Comparison of ENCODE assay signal across 30 cellular contexts in genomic region chr6:29884261-29884660, GRCh38. TPM values are rescaled to one million over a fixed set of nuclear protein-coding genes. Genes with fewer than 3 reads are reported as not detected.
DNase-seq lines count a peak whose midpoint lies in the region; ATAC-seq, FAIRE-seq and TF ChIP-seq lines count a peak whose summit lies in the region.
"Had no signal": no experiment of that assay in that cellular context is flagged by ENCODE, and none has a peak within 500 bp of the region (broad histone marks: within the 10 kb centered on the region; RNA-seq: fewer than 3 reads in every experiment).

No MANE protein-coding gene starts in this region.

- no peak for TF ChIP-seq POLR2A in K562 (conservative IDR thresholded peaks at IDR 0.05)

- H3K27ac ChIP-seq in K562 (ENCODE audit: extremely low read depth, low read depth, low read length) = no peak overlapping the region
- no peak overlapping the region for H3K27ac ChIP-seq in foreskin keratinocyte
- H3K27ac ChIP-seq: BLaER1 had no signal

- H3K4me1 ChIP-seq in K562 (replicated peaks in 1 of 2; ENCODE audit: control insufficient read depth in 2 of 2, insufficient read depth in 2 of 2, low read length in 2 of 2) (peaks cover 0 to 15% of the 10 kb centered on the region in 2 experiments; a peak in 1 of 5 replicates), foreskin keratinocyte (no peaks in the 10 kb centered on the region)
- H3K4me1 ChIP-seq: BE2C had no signal

- H3K27me3 ChIP-seq in K562 (ENCODE audit: control insufficient read depth in 2 of 2, insufficient read depth in 2 of 2, low read length in 2 of 2) = peaks cover 9 to 21% of the 10 kb centered on the region in 2 experiments; a peak in 3 of 5 replicates
- no peaks in the 10 kb centered on the region for H3K27me3 ChIP-seq in foreskin keratinocyte

- H3K4me2 ChIP-seq in K562 (ENCODE audit: insufficient read depth, low read length) = no peak overlapping the region
- H3K4me2 ChIP-seq: BLaER1 had no signal

- TF ChIP-seq EP300 in K562 (IDR thresholded peaks at IDR 0.05; ENCODE audit: low read length) = no peak

- H4K20me1 ChIP-seq in K562 (replicated peaks; ENCODE audit: control insufficient read depth, insufficient read depth, low read length) = no peaks in the 10 kb centered on the region
- H4K20me1 ChIP-seq: BLaER1 had no signal

- H3K79me2 ChIP-seq in K562 (ENCODE audit: control insufficient read depth, insufficient read depth, low read length) = no peaks in the 10 kb centered on the region

- BruUV-seq in K562 (replicated peaks; lab: Mats Ljungman, UMichigan) = no TSS peak

- H2AFZ ChIP-seq in K562 (ENCODE audit: low read depth, low read length) = no peak overlapping the region

- TF ChIP-seq CTCF in K562 (IDR thresholded peaks at IDR 0.05 in 2 of 3, conservative IDR thresholded peaks at IDR 0.05 in 1 of 3; ENCODE audit: insufficient read depth in 2 of 3, low read depth in 1 of 3, low read length in 3 of 3) (no peak), foreskin keratinocyte (conservative IDR thresholded peaks at IDR 0.05) (no peak)

- in situ Hi-C loops in SK-MEL-5 (cut with HindIII; ENCODE audit: low pct_unique_long_range_greater_than_20kb, low sequenced_read_pairs) = no loop called here
- in situ Hi-C loops in K562 (cut with MboI) = no loop called here

- H3K9me3 ChIP-seq in K562 (replicated peaks; ENCODE audit: control insufficient read depth, insufficient read depth, low read depth, low read length) = no peaks in the 10 kb centered on the region
- H3K9me3 ChIP-seq: BE2C had no signal

- no peak overlapping the region for H3K9ac ChIP-seq in K562 (ENCODE audit: insufficient read depth in 1 of 2, low read depth in 2 of 2, low read length in 2 of 2)
- H3K9ac ChIP-seq: BLaER1 had no signal

- H3K4me3 ChIP-seq in K562 = no peak overlapping the region
- H3K4me3 ChIP-seq: BLaER1, GM12878 had no signal

- H3K36me3 ChIP-seq in K562 (ENCODE audit: control insufficient read depth, insufficient read depth, low read length) = no peaks in the 10 kb centered on the region
- H3K36me3 ChIP-seq: BE2C, BLaER1 had no signal

- CTCF ChIA-PET in K562 (lab: Yijun Ruan, JAX; ENCODE audit: low intra/inter-chr PET ratio) = no interaction called here

- no peak for TF ChIP-seq RAD21 in K562 (CRISPR knock-in tag; conservative IDR thresholded peaks at IDR 0.05 in 1 of 2, IDR thresholded peaks at IDR 0.05 in 1 of 2)

- DNase-seq in SK-MEL-5 (ENCODE audit: low read depth, low spot score) = peak; percentile 73
- no peak for DNase-seq in K562 (ENCODE audit: extremely low read depth in 1 of 4, low spot score in 3 of 4)
- peak; percentile 51 for DNase-seq in foreskin melanocyte
- DNase-seq in occipital lobe (lab: John Stamatoyannopoulos, UW) = no peak
- DNase-seq in foreskin keratinocyte = no peak
- no peak for DNase-seq in DMS 273 treated with DMSO at 0.1 percent for 48 hours (lab: John Stamatoyannopoulos, UW)
- DNase-seq: 8988T; ACHN; BE2C; C1 segment of cervical spinal cord; CD4-positive, alpha-beta memory T cell; CD4-positive, CD25-positive, alpha-beta regulatory T cell; CD8-positive, alpha-beta memory T cell; COR-L47; DMS153; DMS53; DMS79; DND-41; EL; GDM1 had no signal

- intact Hi-C loops in K562 (cut with micrococcal nuclease) = no loop called here

- no peaks in the 10 kb centered on the region for H3K9me1 ChIP-seq in K562 (ENCODE audit: control insufficient read depth, insufficient read depth, low read length)

- 0% methylated on average over 4 of the region's 4 CpGs for WGBS in K562 (ENCODE audit: insufficient coverage, low coverage, missing lambda C conversion rate)

- POLR2A ChIA-PET in K562 (lab: Yijun Ruan, JAX) = no interaction called here

- no peak for ATAC-seq in K562
- no peak for ATAC-seq in foreskin keratinocyte
- ATAC-seq: GM12878 had no signal

- FAIRE-seq in K562 (lab: Jason Lieb, UNC) = no peak
- FAIRE-seq: A204.1, D721Med, GM12878, GM12892, GM18507 had no signal

TF ChIP-seq in K562, 482 proteins besides CTCF, POLR2A, EP300 and RAD21:
- TF ChIP-seq SREBF1 (IDR thresholded peaks at IDR 0.05; ENCODE audit: borderline replicate concordance, low read depth, low read length) (no peak), MAFF (IDR thresholded peaks at IDR 0.05; ENCODE audit: low read length) (peak; percentile 35; the same call in 1 of the 2 replicates), HNRNPUL1 (IDR thresholded peaks at IDR 0.05; ENCODE audit: low read length) (no peak), PHB2 (IDR thresholded peaks at IDR 0.05; ENCODE audit: low read depth) (no peak), ZNF764 (CRISPR knock-in tag; IDR thresholded peaks at IDR 0.05; ENCODE audit: low read depth) (no peak), ZNF655 (CRISPR knock-in tag; IDR thresholded peaks at IDR 0.05) (no peak), ZNF436 (CRISPR knock-in tag; IDR thresholded peaks at IDR 0.05) (no peak), SMARCA4 (IDR thresholded peaks at IDR 0.05) (no peak), ZNF316 (IDR thresholded peaks at IDR 0.05) (0 out of 2 replicates have a peak, but pooled peaks have one; percentile 16)

RNA-seq across cellular contexts. Expression of gene HLA-G, which starts 56.6 kb away (rescaled TPM):
- 0.32 and 0.37 TPM in 2 replicates for total RNA-seq in SK-MEL-5 (2014; rRNA removed; shearing (Covaris generic))
- 0.11 and 0.54 TPM in 2 replicates for polyA plus RNA-seq in SK-MEL-5 (2015; cell fraction: cytosol; rRNA removed)
- polyA plus RNA-seq in SK-MEL-5 (2015; cell fraction: nucleus; rRNA removed) = 1.0 TPM in 1 of 2 replicates, not detected in the other
- total RNA-seq in K562 (2011; cell fraction: chromatin; rRNA removed; ENCODE audit: low replicate concordance) = not detected in 2 replicates
- not detected in 2 replicates for total RNA-seq in K562 (2011; cell fraction: nucleolus; rRNA removed)
- total RNA-seq in K562 (2011; cell fraction: nucleoplasm; rRNA removed) = not detected in 2 replicates
- total RNA-seq in K562 (2014; rRNA removed) (not detected in 2 replicates), K562 (2014; rRNA removed; fragmentation: Illumina TruSeq; extraction: Trizol) (not detected in 2 replicates), K562 (2015; rRNA removed; fragmentation: Illumina TruSeq; extraction: Trizol) (not detected in 2 replicates), K562 (2021) (not detected in 2 replicates), occipital lobe (not detected), foreskin keratinocyte (1.7 and 2.5 TPM in 2 replicates)
- polyA plus RNA-seq in K562 (2011; rRNA removed) (not detected in 2 replicates), K562 (2014; fragmentation: Illumina TruSeq; extraction: Trizol) (not detected in 2 replicates), K562 (2014; fragmentation: Nextera tagmentation; extraction: Ambion mirVana) (not detected), K562 (2014; rRNA removed) (0.13 TPM in 1 of 2 replicates, not detected in the other), foreskin keratinocyte (1.9 and 4.2 TPM in 2 replicates)
- not detected in 2 replicates for polyA plus RNA-seq in K562 (2011; cell fraction: cytosol; rRNA removed)
- polyA plus RNA-seq in K562 (2011; cell fraction: nucleus; rRNA removed) = not detected in 2 replicates
- polyA plus RNA-seq in K562 (2012) = not detected in 2 replicates
- not detected in 2 replicates for polyA minus RNA-seq in K562 (2011; rRNA and poly(A)+ RNA removed)
- not detected in 2 replicates for polyA minus RNA-seq in K562 (2011; cell fraction: cytosol; rRNA and poly(A)+ RNA removed)
- not detected in 2 replicates for polyA minus RNA-seq in K562 (2011; cell fraction: nucleus; rRNA and poly(A)+ RNA removed)
- total RNA-seq: A673, Daoy, G401 had no signal
- polyA plus RNA-seq: AG04450 had no signal

RNA-seq across cellular contexts. Expression of gene HLA-A, which starts 58.1 kb away (rescaled TPM):
- total RNA-seq in SK-MEL-5 (2014; rRNA removed; shearing (Covaris generic)) = 451 and 474 TPM in 2 replicates
- polyA plus RNA-seq in SK-MEL-5 (2015; cell fraction: cytosol; rRNA removed) = 569 and 664 TPM in 2 replicates
- polyA plus RNA-seq in SK-MEL-5 (2015; cell fraction: nucleus; rRNA removed) = 175 and 176 TPM in 2 replicates
- total RNA-seq in K562 (2011; cell fraction: chromatin; rRNA removed; ENCODE audit: low replicate concordance) = not detected in 2 replicates
- total RNA-seq in K562 (2011; cell fraction: nucleolus; rRNA removed) = not detected in 2 replicates
- not detected in 2 replicates for total RNA-seq in K562 (2011; cell fraction: nucleoplasm; rRNA removed)
- total RNA-seq in K562 (2014; rRNA removed) (not detected in 2 replicates), K562 (2014; rRNA removed; fragmentation: Illumina TruSeq; extraction: Trizol) (not detected in 2 replicates), K562 (2015; rRNA removed; fragmentation: Illumina TruSeq; extraction: Trizol) (not detected in 2 replicates), K562 (2021) (3.3 and 4.5 TPM in 2 replicates), occipital lobe (46.6 TPM), foreskin keratinocyte (230 and 262 TPM in 2 replicates)
- polyA plus RNA-seq in K562 (2011; rRNA removed) (not detected in 2 replicates), K562 (2014; fragmentation: Illumina TruSeq; extraction: Trizol) (not detected in 2 replicates), K562 (2014; fragmentation: Nextera tagmentation; extraction: Ambion mirVana) (not detected), K562 (2014; rRNA removed) (0.09 and 0.46 TPM in 2 replicates), foreskin keratinocyte (273 and 304 TPM in 2 replicates)
- 0.04 and 0.09 TPM in 2 replicates for polyA plus RNA-seq in K562 (2011; cell fraction: cytosol; rRNA removed)
- not detected in 2 replicates for polyA plus RNA-seq in K562 (2011; cell fraction: nucleus; rRNA removed)
- polyA plus RNA-seq in K562 (2012) = 0.04 and 0.15 TPM in 2 replicates
- 0.27 TPM in 1 of 2 replicates, not detected in the other for polyA minus RNA-seq in K562 (2011; rRNA and poly(A)+ RNA removed)
- polyA minus RNA-seq in K562 (2011; cell fraction: cytosol; rRNA and poly(A)+ RNA removed) = 3.5 and 8.9 TPM in 2 replicates
- polyA minus RNA-seq in K562 (2011; cell fraction: nucleus; rRNA and poly(A)+ RNA removed) = 0.78 and 1.1 TPM in 2 replicates

Comparison
In these comparisons a context has a peak if more than half of its experiments do, and no peak if none do; other contexts are left out.
1. DNase-seq: peak in SK-MEL-5 (single experiment) and foreskin melanocyte (single experiment); none in K562 (0 of 4), occipital lobe (single experiment), foreskin keratinocyte (0 of 2) and DMS 273 treated with DMSO at 0.1 percent for 48 hours (single experiment).